Comparison of ENCODE assay signal across 8 cellular contexts in the genomic region with DNA sequence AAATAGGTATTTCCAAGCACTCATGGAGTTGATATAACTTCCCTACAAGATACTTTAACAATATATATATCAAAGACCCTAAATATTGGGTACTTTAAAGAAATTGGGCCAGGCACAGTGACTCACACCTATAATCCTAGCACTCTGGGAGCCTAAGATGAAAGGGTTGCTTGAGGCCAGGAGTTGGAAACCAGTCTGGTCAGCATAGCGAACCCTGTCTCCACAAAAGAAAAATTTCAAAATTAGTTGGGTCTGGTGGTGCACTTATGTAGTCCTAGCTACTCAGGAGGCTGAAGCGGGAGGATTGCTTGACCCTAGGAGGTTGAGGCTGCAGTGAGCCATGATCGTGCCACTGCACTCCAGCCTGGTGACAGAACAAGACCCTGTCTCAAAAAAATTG.
"Had no signal": no experiment of that assay in that cellular context is flagged by ENCODE, and none has a peak within 500 bp of the region (broad histone marks: within the 10 kb centered on the region; RNA-seq: fewer than 3 reads in every experiment).

No MANE protein-coding gene starts in this region.

- DNase-seq: H7, HFFc6, KBM-7 had no signal

- H3K36me3 ChIP-seq: HAP-1 had no signal

- H3K4me3 ChIP-seq: GM23338, HAP-1 had no signal

- H3K4me2 ChIP-seq: GM23338 had no signal

- H3K4me1 ChIP-seq: HAP-1 had no signal

- H2AFZ ChIP-seq: GM23338 had no signal

- H3K9me3 ChIP-seq: HAP-1 had no signal

- ATAC-seq: GM23338, HCT116, HepG2 had no signal

- H3K27ac ChIP-seq: HL-60 had no signal
